Comparison of ENCODE assay signal across 8 cellular contexts in genomic region chr17:81683584-81684441, GRCh38.
DNase-seq lines count a peak whose midpoint lies in the region; ATAC-seq and TF ChIP-seq lines count a peak whose summit lies in the region.

Gene ARL16 (minus strand): TSS chr17:81683797. CDS start chr17:81683753, 44 bp downstream.
A gene with protein sequence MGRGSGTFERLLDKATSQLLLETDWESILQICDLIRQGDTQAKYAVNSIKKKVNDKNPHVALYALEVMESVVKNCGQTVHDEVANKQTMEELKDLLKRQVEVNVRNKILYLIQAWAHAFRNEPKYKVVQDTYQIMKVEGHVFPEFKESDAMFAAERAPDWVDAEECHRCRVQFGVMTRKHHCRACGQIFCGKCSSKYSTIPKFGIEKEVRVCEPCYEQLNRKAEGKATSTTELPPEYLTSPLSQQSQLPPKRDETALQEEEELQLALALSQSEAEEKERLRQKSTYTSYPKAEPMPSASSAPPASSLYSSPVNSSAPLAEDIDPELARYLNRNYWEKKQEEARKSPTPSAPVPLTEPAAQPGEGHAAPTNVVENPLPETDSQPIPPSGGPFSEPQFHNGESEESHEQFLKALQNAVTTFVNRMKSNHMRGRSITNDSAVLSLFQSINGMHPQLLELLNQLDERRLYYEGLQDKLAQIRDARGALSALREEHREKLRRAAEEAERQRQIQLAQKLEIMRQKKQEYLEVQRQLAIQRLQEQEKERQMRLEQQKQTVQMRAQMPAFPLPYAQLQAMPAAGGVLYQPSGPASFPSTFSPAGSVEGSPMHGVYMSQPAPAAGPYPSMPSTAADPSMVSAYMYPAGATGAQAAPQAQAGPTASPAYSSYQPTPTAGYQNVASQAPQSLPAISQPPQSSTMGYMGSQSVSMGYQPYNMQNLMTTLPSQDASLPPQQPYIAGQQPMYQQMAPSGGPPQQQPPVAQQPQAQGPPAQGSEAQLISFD (plus strand): TSS chr17:81684011. CDS start chr17:81684067, 56 bp downstream.

- no peak for TF ChIP-seq CTCF in GM06990 (IDR thresholded peaks at IDR 0.05; ENCODE audit: insufficient read depth, low read length, poor library complexity, severe bottlenecking)

- H3K27me3 Mint-ChIP-seq in activated naive CD4-positive, alpha-beta T cell treated with anti-CD3 and anti-CD28 coated beads, Interleukin-2, amount 50 U/mL, for 24 hours, result no peaks in the 10 kb centered on the region

- peak within 1 kb of the TSS; percentile 94 for H3K4me3 Mint-ChIP-seq in activated naive CD4-positive, alpha-beta T cell treated with anti-CD3 and anti-CD28 coated beads, Interleukin-2, amount 50 U/mL, for 24 hours

- peak within 1 kb of the TSS; percentile 92 for H3K4me3 ChIP-seq in GM06990 (replicated peaks; ENCODE audit: low read depth, low read length)

- ATAC-seq in HG02588 (IDR thresholded peaks at IDR 0.05; ENCODE audit: unreplicated experiment), result peak; percentile 84
- ATAC-seq in SK-N-SH treated with all-trans-retinoic acid at 6 μM for 48 hours, result peak; percentile 96

- no peaks in the 10 kb centered on the region for H3K27me3 ChIP-seq in GM06990 (replicated peaks; ENCODE audit: control insufficient read depth, insufficient read depth, low read length)

- peaks cover 30% of the 10 kb centered on the region for H3K36me3 ChIP-seq in GM06990 (ENCODE audit: control insufficient read depth, insufficient read depth, low read length)

- H3K9me3 Mint-ChIP-seq in activated naive CD4-positive, alpha-beta T cell treated with anti-CD3 and anti-CD28 coated beads, Interleukin-2, amount 50 U/mL, for 24 hours, result no peaks in the 10 kb centered on the region

- peaks cover 39% of the 10 kb centered on the region for H3K4me1 Mint-ChIP-seq in activated naive CD4-positive, alpha-beta T cell treated with anti-CD3 and anti-CD28 coated beads, Interleukin-2, amount 50 U/mL, for 24 hours

- H3K27ac Mint-ChIP-seq in activated naive CD4-positive, alpha-beta T cell treated with anti-CD3 and anti-CD28 coated beads, Interleukin-2, amount 50 U/mL, for 24 hours, result peak within 1 kb of the TSS; percentile 98

- H3K36me3 Mint-ChIP-seq in activated naive CD4-positive, alpha-beta T cell treated with anti-CD3 and anti-CD28 coated beads, Interleukin-2, amount 50 U/mL, for 24 hours, result peaks cover 7% of the 10 kb centered on the region

- DNase-seq in GM06990 (ENCODE audit: extremely low read depth, insufficient read length) (peak; percentile 99), NCI-H1092 (lab: John Stamatoyannopoulos, UW) (peak; percentile 99), germinal center (ENCODE audit: low spot score) (peak; percentile 100), non-pigmented ciliary epithelial cell (ENCODE audit: low read depth) (peak; percentile 96), superior temporal gyrus (ENCODE audit: extremely low spot score) (peak; percentile 99)

TF ChIP-seq in SK-N-SH treated with all-trans-retinoic acid at 6 μM for 48 hours, 23 proteins besides CTCF, POLR2A, EP300 and RAD21:
- no peak for TF ChIP-seq ZC3H10 (CRISPR knock-in tag; IDR thresholded peaks at IDR 0.05)
- TF ChIP-seq ARNTL (CRISPR knock-in tag; IDR thresholded peaks at IDR 0.05; ENCODE audit: borderline replicate concordance, low read depth), result no peak
- TF ChIP-seq CSDC2 (CRISPR knock-in tag; IDR thresholded peaks at IDR 0.05), result no peak
- peak; percentile 52; the same call in 1 of the 2 replicates for TF ChIP-seq TSHZ2 (CRISPR knock-in tag; IDR thresholded peaks at IDR 0.05)
- no peak for TF ChIP-seq ISL1 (CRISPR knock-in tag; IDR thresholded peaks at IDR 0.05)
- TF ChIP-seq, protein P1, sequence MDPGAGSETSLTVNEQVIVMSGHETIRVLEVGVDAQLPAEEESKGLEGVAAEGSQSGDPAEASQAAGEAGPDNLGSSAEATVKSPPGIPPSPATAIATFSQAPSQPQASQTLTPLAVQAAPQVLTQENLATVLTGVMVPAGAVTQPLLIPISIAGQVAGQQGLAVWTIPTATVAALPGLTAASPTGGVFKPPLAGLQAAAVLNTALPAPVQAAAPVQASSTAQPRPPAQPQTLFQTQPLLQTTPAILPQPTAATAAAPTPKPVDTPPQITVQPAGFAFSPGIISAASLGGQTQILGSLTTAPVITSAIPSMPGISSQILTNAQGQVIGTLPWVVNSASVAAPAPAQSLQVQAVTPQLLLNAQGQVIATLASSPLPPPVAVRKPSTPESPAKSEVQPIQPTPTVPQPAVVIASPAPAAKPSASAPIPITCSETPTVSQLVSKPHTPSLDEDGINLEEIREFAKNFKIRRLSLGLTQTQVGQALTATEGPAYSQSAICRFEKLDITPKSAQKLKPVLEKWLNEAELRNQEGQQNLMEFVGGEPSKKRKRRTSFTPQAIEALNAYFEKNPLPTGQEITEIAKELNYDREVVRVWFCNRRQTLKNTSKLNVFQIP (CRISPR knock-in tag; IDR thresholded peaks at IDR 0.05; ENCODE audit: borderline replicate concordance, low read depth), result no peak
- TF ChIP-seq, protein P2, sequence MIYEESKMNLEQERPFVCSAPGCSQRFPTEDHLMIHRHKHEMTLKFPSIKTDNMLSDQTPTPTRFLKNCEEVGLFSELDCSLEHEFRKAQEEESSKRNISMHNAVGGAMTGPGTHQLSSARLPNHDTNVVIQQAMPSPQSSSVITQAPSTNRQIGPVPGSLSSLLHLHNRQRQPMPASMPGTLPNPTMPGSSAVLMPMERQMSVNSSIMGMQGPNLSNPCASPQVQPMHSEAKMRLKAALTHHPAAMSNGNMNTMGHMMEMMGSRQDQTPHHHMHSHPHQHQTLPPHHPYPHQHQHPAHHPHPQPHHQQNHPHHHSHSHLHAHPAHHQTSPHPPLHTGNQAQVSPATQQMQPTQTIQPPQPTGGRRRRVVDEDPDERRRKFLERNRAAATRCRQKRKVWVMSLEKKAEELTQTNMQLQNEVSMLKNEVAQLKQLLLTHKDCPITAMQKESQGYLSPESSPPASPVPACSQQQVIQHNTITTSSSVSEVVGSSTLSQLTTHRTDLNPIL (CRISPR knock-in tag; IDR thresholded peaks at IDR 0.05; ENCODE audit: low read depth), result no peak
- peak; percentile 79; the same call in 1 of the 2 replicates for TF ChIP-seq PATZ1 (CRISPR knock-in tag; IDR thresholded peaks at IDR 0.05; ENCODE audit: borderline replicate concordance)
- TF ChIP-seq TCF4 (CRISPR knock-in tag; IDR thresholded peaks at IDR 0.05; ENCODE audit: borderline replicate concordance), result no peak
- TF ChIP-seq TOX (CRISPR knock-in tag; IDR thresholded peaks at IDR 0.05; ENCODE audit: borderline replicate concordance), result no peak
- TF ChIP-seq ZNF70 (CRISPR knock-in tag; IDR thresholded peaks at IDR 0.05), result no peak

Comparison
In these comparisons a context has a peak if more than half of its experiments do, and no peak if none do; other contexts are left out.
1. Peak in every context shown above with its lines: DNase-seq, ATAC-seq and H3K4me3 ChIP-seq.